ENCODE assay signal across 10 cellular contexts in the genomic region with DNA sequence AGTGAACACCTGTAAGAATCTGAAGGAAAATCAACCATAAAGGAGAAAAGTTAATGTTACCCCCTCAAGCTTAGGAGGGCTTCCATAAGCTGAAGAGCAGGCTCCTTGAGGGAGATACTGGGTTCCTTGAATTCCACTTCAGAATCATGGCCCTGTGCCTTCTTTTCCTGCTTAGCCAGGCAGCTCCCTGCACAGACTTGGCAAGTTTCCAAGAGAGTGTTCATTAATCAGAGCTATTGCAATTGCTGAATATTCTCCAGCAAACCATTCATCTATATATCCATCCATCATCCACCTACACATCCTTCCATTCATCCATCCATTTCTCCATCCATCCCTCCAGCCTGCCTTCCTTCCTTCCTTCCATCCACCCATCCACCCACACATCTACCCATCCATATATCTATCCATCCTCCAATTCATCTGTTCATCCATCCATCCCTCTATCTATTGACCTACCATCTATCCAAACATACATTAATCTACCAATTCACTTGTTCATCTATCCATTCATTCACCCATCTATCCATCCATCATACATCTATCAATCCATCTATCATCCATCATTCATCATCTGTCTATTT.
"Had no signal": no experiment of that assay in that cellular context is flagged by ENCODE, and none has a peak within 500 bp of the region (broad histone marks: within the 10 kb centered on the region; RNA-seq: fewer than 3 reads in every experiment).

No MANE protein-coding gene starts in this region.

- DNase-seq: activated B cell treated with CpG ODN at 0.5 μM for 24 hours; activated CD4-positive, alpha-beta T cell treated with anti-CD3 and anti-CD28 coated beads, Interleukin-2, amount 10 ng/mL, durations not matched to agents 24 days and 14 days; activated naive CD4-positive, alpha-beta T cell treated with anti-CD3 and anti-CD28 coated beads for 36 hours; central memory CD4-positive, alpha-beta T cell; erythroblast; hippocampal formation; lower lobe of right lung; stimulated activated CD4-positive, alpha-beta T cell treated with anti-CD3 and anti-CD28 coated beads, Interleukin-15, amount 100 ng/mL, for 24 hours; stimulated activated CD4-positive, alpha-beta T cell treated with anti-CD3 and anti-CD28 coated beads, Interleukin-4, amount 100 ng/mL, for 24 hours had no signal

- ATAC-seq: lower lobe of right lung, upper lobe of right lung had no signal
